In the genomic region with DNA sequence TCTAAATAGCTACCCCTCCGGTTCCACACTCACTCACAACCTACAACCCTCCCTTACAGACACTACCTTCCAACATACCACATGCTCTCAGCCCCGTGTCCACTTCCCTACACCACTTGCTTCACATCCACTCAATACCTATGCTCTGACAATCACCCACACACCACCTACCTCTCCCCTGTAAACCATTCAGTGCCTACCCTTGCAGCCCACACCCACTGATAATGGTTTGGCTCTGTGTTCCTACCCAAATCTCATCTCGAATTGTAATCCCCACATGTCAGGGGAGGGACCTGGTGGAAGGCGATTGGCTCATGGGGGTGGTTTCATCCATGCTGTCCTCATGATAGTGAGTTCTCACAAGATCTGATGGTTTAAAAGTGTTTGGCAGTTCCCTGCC, we compare ENCODE assay signal across 17 cellular contexts. TPM values are rescaled to one million over a fixed set of nuclear protein-coding genes. Genes with fewer than 3 reads are reported as not detected.
DNase-seq lines count a peak whose midpoint lies in the region; ATAC-seq and TF ChIP-seq lines count a peak whose summit lies in the region.
"Had no signal": no experiment of that assay in that cellular context is flagged by ENCODE, and none has a peak within 500 bp of the region (broad histone marks: within the 10 kb centered on the region; RNA-seq: fewer than 3 reads in every experiment).

No MANE protein-coding gene starts in this region.

- no peak overlapping the region for H3K27ac Mint-ChIP-seq in WTC11
- H3K27ac Mint-ChIP-seq: CD8-positive, alpha-beta T cell; GM23338 had no signal

- no peak for TF ChIP-seq EP300 in esophagus muscularis mucosa (IDR thresholded peaks at IDR 0.05)

- H3K27ac ChIP-seq in esophagus muscularis mucosa (replicated peaks in 1 of 4): no peak overlapping the region
- no peak overlapping the region for H3K27ac ChIP-seq in upper lobe of right lung
- H3K27ac ChIP-seq: A549, C4-2B had no signal

- H3K4me1 Mint-ChIP-seq in WTC11: no peaks in the 10 kb centered on the region
- H3K4me1 Mint-ChIP-seq: GM23338 had no signal

- H3K4me3 Mint-ChIP-seq in WTC11: no peak overlapping the region
- H3K4me3 Mint-ChIP-seq: CD8-positive, alpha-beta T cell; GM23338 had no signal

- 77% methylated on average over 4 of the region's 4 CpGs for WGBS in esophagus muscularis mucosa

- H3K9me3 ChIP-seq in esophagus muscularis mucosa (no peaks in the 10 kb centered on the region), upper lobe of right lung (no peaks in the 10 kb centered on the region)
- H3K9me3 ChIP-seq: A549, BE2C had no signal

- no peak for TF ChIP-seq CTCF in esophagus muscularis mucosa (IDR thresholded peaks at IDR 0.05)
- TF ChIP-seq CTCF in upper lobe of right lung (IDR thresholded peaks at IDR 0.05): no peak
- no peak for TF ChIP-seq CTCF in WTC11 (IDR thresholded peaks at IDR 0.05)

- H3K4me1 ChIP-seq in esophagus muscularis mucosa (peaks cover 0 to 13% (median 9%) of the 10 kb centered on the region in 4 donors), upper lobe of right lung (no peaks in the 10 kb centered on the region)
- H3K4me1 ChIP-seq: BE2C had no signal

- DNase-seq in HUDEP-2 (lab: John Stamatoyannopoulos, UW; ENCODE audit: unreplicated experiment in 76 of 76): peak in 58 of 76 experiments; percentile 14 to 86 (median 42)
- DNase-seq in OCI-M1 (lab: John Stamatoyannopoulos, UW): peak; percentile 39
- DNase-seq in esophagus muscularis mucosa (ENCODE audit: extremely low spot score): peak; percentile 84
- no peak for DNase-seq in upper lobe of right lung
- DNase-seq in NCI-H2107 treated with DMSO at 0.1 percent for 48 hours (lab: John Stamatoyannopoulos, UW; ENCODE audit: unreplicated experiment): no peak
- no peak for DNase-seq in WTC11 (ENCODE audit: low spot score)
- DNase-seq: BE2C; CD8-positive, alpha-beta T cell; COR-L47; DMS153; DMS79 treated with DMSO at 0.1 percent for 48 hours; EL; H7 had no signal

- CTCF ChIA-PET in WTC11 (lab: Charles Lee): no interaction called here

- POLR2A ChIA-PET in WTC11 (lab: Charles Lee): no interaction called here

- intact Hi-C loops in esophagus muscularis mucosa (cut with DNase I): no loop called here
- intact Hi-C loops in upper lobe of right lung (cut with DNase I): loop anchor here (10.0 kb wide), 1 partner anchor 126 kb away; no protein-coding TSS in a partner anchor

- peaks cover 53% of the 10 kb centered on the region for H3K27me3 Mint-ChIP-seq in WTC11 (ENCODE audit: low read depth)

- H3K4me3 ChIP-seq in esophagus muscularis mucosa (no peak overlapping the region), upper lobe of right lung (no peak overlapping the region)
- H3K4me3 ChIP-seq: A549, GM23338 had no signal

- no peaks in the 10 kb centered on the region for H3K36me3 Mint-ChIP-seq in WTC11
- H3K36me3 Mint-ChIP-seq: CD8-positive, alpha-beta T cell had no signal

- no peaks in the 10 kb centered on the region for H3K9me3 Mint-ChIP-seq in WTC11
- H3K9me3 Mint-ChIP-seq: CD8-positive, alpha-beta T cell; GM23338 had no signal

- H3K27me3 ChIP-seq in esophagus muscularis mucosa (no peaks in the 10 kb centered on the region), upper lobe of right lung (no peaks in the 10 kb centered on the region)
- H3K27me3 ChIP-seq: BE2C had no signal

- no peak for TF ChIP-seq POLR2A in esophagus muscularis mucosa (IDR thresholded peaks at IDR 0.05; ENCODE audit: low read depth)

- H3K36me3 ChIP-seq in esophagus muscularis mucosa (no peaks in the 10 kb centered on the region), upper lobe of right lung (no peaks in the 10 kb centered on the region)
- H3K36me3 ChIP-seq: BE2C had no signal

- ATAC-seq in upper lobe of right lung (peak; percentile 15), WTC11 (no peak)
- ATAC-seq: A549; CD8-positive, alpha-beta T cell; GM23338 had no signal

TF ChIP-seq in WTC11, 78 proteins besides CTCF, POLR2A, EP300 and RAD21:
- TF ChIP-seq SMAD3 (CRISPR knock-in tag; IDR thresholded peaks at IDR 0.05; ENCODE audit: borderline replicate concordance): no peak
- TF ChIP-seq TP53 (CRISPR knock-in tag; IDR thresholded peaks at IDR 0.05): no peak
- TF ChIP-seq, protein P1, sequence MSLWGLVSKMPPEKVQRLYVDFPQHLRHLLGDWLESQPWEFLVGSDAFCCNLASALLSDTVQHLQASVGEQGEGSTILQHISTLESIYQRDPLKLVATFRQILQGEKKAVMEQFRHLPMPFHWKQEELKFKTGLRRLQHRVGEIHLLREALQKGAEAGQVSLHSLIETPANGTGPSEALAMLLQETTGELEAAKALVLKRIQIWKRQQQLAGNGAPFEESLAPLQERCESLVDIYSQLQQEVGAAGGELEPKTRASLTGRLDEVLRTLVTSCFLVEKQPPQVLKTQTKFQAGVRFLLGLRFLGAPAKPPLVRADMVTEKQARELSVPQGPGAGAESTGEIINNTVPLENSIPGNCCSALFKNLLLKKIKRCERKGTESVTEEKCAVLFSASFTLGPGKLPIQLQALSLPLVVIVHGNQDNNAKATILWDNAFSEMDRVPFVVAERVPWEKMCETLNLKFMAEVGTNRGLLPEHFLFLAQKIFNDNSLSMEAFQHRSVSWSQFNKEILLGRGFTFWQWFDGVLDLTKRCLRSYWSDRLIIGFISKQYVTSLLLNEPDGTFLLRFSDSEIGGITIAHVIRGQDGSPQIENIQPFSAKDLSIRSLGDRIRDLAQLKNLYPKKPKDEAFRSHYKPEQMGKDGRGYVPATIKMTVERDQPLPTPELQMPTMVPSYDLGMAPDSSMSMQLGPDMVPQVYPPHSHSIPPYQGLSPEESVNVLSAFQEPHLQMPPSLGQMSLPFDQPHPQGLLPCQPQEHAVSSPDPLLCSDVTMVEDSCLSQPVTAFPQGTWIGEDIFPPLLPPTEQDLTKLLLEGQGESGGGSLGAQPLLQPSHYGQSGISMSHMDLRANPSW (CRISPR knock-in tag; conservative IDR thresholded peaks at IDR 0.05; ENCODE audit: low read depth): no peak
- no peak for TF ChIP-seq ZNF423 (CRISPR knock-in tag; IDR thresholded peaks at IDR 0.05)
- TF ChIP-seq SP1 (CRISPR knock-in tag; conservative IDR thresholded peaks at IDR 0.05): no peak
- no peak for TF ChIP-seq ZNF416 (CRISPR knock-in tag; IDR thresholded peaks at IDR 0.05)
- TF ChIP-seq, protein P2, sequence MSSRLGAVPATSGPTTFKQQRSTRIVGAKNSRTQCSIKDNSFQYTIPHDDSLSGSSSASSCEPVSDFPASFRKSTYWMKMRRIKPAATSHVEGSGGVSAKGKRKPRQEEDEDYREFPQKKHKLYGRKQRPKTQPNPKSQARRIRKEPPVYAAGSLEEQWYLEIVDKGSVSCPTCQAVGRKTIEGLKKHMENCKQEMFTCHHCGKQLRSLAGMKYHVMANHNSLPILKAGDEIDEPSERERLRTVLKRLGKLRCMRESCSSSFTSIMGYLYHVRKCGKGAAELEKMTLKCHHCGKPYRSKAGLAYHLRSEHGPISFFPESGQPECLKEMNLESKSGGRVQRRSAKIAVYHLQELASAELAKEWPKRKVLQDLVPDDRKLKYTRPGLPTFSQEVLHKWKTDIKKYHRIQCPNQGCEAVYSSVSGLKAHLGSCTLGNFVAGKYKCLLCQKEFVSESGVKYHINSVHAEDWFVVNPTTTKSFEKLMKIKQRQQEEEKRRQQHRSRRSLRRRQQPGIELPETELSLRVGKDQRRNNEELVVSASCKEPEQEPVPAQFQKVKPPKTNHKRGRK (CRISPR knock-in tag; IDR thresholded peaks at IDR 0.05; ENCODE audit: borderline replicate concordance): no peak
- no peak for TF ChIP-seq MXD4 (CRISPR knock-in tag; IDR thresholded peaks at IDR 0.05; ENCODE audit: borderline replicate concordance)

RNA-seq across cellular contexts. Expression of a gene that starts 9.8 kb away (rescaled TPM):
- total RNA-seq in esophagus muscularis mucosa (10 to 100 TPM in 3 of 4 donors, 1 to 10 TPM in 1; 9.9 to 19.5 (median 16.1) TPM), upper lobe of right lung (8.3 TPM), WTC11 (2021) (5.0 to 7.6 TPM (median 6.3 TPM) in 3 replicates)

RNA-seq across cellular contexts. Expression of a gene that starts 17.8 kb away (rescaled TPM):
- total RNA-seq in esophagus muscularis mucosa (under 1 TPM in 2 of 4 donors, not detected in 2; 0.19 to 0.34 TPM), upper lobe of right lung (0.43 TPM), WTC11 (2021) (not detected in 3 replicates)
- total RNA-seq: CD8-positive, alpha-beta T cell; GM23338; H7; HT-29 had no signal

RNA-seq across cellular contexts. Expression of a gene that starts 48.0 kb away (rescaled TPM):
- total RNA-seq in esophagus muscularis mucosa (100 to 1,000 TPM; 127 to 258 (median 216) TPM), upper lobe of right lung (83.7 TPM), WTC11 (2021) (489 to 539 TPM (median 498 TPM) in 3 replicates)

Comparison
In these comparisons a context has a peak if more than half of its experiments do, and no peak if none do; other contexts are left out.
1. DNase-seq: peak in HUDEP-2 (58 of 76), OCI-M1 (single experiment) and esophagus muscularis mucosa (single experiment); none in upper lobe of right lung (single experiment), NCI-H2107 treated with DMSO at 0.1 percent for 48 hours (single experiment) and WTC11 (single experiment).